Comparison of ENCODE assay signal across 33 cellular contexts in the genomic region with DNA sequence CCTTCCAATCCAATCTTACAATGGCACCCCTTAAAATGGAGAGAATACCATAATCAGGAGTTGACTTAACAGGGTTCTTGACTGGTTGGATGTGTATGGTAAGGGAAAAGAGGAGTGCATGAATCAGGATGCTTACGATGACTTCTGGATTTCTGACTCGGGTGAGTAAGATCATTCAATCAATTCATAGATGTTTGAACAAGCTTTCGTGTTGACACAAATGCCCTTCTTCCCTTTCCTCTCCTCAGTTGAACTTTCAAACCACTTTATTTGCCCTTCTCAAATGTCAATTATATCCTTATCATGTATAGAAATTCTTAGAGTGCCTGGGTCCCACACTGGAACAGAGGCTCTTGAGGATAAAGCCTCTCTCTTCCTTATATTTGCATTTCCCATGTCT. TPM values are rescaled to one million over a fixed set of nuclear protein-coding genes. Genes with fewer than 3 reads are reported as not detected.
"Had no signal": no experiment of that assay in that cellular context is flagged by ENCODE, and none has a peak within 500 bp of the region (broad histone marks: within the 10 kb centered on the region; RNA-seq: fewer than 3 reads in every experiment).

No MANE protein-coding gene starts in this region.

- DNase-seq: activated CD4-positive, alpha-beta T cell treated with anti-CD3 and anti-CD28 coated beads, Interleukin-2, amount 10 ng/mL, durations not matched to agents 24 days and 14 days; activated CD4-positive, alpha-beta T cell treated with anti-CD3 and anti-CD28 coated beads, Interleukin-2, amount 50 U/mL, for 4 hours; activated CD8-positive, alpha-beta T cell treated with anti-CD3 and anti-CD28 coated beads for 36 hours; activated gamma-delta T cell; activated naive CD4-positive, alpha-beta T cell treated with Interleukin-2 at 50 U/mL for 16 hours; activated T-cell treated with anti-CD3 and anti-CD28 coated beads, Interleukin-2, amount 50 U/mL, for 1 hour; adrenal gland; body of pancreas; central memory CD4-positive, alpha-beta T cell; Karpas-422; KBM-7; MG63; NCI-H1048; NCI-H1105 treated with DMSO at 0.1 percent for 48 hours; NCI-H1436; NCI-H1694; NCI-H1930; NCI-H2081 treated with DMSO at 0.1 percent for 48 hours; NCI-H2171; NCI-H524; NCI-H69; NK-92 treated with Interleukin-12 subunit alpha and Interleukin-12 subunit beta, amount 100 ng/mL, for 24 hours; PC-9; SHP77; SJCRH30; T1000 had no signal

- FAIRE-seq: astrocyte had no signal

- H3K4me3 ChIP-seq: adrenal gland, body of pancreas, MG63, PC-9, SJCRH30, SK-N-MC had no signal

- H3K27ac ChIP-seq: adrenal gland, body of pancreas, PC-9, SJCRH30, SK-N-MC had no signal

- ATAC-seq: activated CD8-positive, alpha-beta T cell treated with anti-CD3 and anti-CD28 coated beads for 36 hours; activated naive CD4-positive, alpha-beta T cell treated with anti-CD3 and anti-CD28 coated beads, Interleukin-2, amount 50 U/mL, for 72 hours; body of pancreas had no signal

- H3K36me3 ChIP-seq: adrenal gland, MG63, SJCRH30 had no signal

- H3K4me2 ChIP-seq: PC-9 had no signal

- H3K9me3 ChIP-seq: adrenal gland, body of pancreas, MG63, SJCRH30 had no signal

- H3K27me3 ChIP-seq: adrenal gland, body of pancreas, MG63, SJCRH30 had no signal

RNA-seq across cellular contexts. Expression of a gene that starts 25.9 kb away (rescaled TPM):
- total RNA-seq: activated CD4-positive, alpha-beta T cell treated with anti-CD3 and anti-CD28 coated beads, Interleukin-2, amount 10 ng/mL, durations not matched to agents 24 days and 14 days; activated CD8-positive, alpha-beta memory T cell treated with anti-CD3 and anti-CD28 coated beads for 36 hours; activated CD8-positive, alpha-beta T cell treated with anti-CD3 and anti-CD28 coated beads for 36 hours; activated naive CD4-positive, alpha-beta T cell treated with anti-CD3 and anti-CD28 coated beads, Interleukin-2, amount 50 U/mL, for 72 hours; activated T-helper 2 cell treated with anti-CD3 and anti-CD28 coated beads, Interferon-gamma antibody, Interleukin-2, Interleukin-4, amounts not matched to agents 10 μg/mL and 5 μg/mL and 100 μg/mL, durations not matched to agents 14 hours and 24 hours and 36 hours; adrenal gland; astrocyte; body of pancreas; PC-9; SJCRH30; T-helper 1 cell treated with Interleukin-12 subunit alpha and Interleukin-12 subunit beta and Interleukin-4 antibody, amounts not matched to agents 30 ng/mL and 1 ng/mL, for 36 hours; T-helper 2 cell treated with Interferon-gamma antibody and Interleukin-4, amounts not matched to agents 100 ng/mL and 5 ng/mL, for 36 hours had no signal
- polyA plus RNA-seq: adrenal gland had no signal
